Comparison of ENCODE assay signal across 26 cellular contexts in the genomic region with DNA sequence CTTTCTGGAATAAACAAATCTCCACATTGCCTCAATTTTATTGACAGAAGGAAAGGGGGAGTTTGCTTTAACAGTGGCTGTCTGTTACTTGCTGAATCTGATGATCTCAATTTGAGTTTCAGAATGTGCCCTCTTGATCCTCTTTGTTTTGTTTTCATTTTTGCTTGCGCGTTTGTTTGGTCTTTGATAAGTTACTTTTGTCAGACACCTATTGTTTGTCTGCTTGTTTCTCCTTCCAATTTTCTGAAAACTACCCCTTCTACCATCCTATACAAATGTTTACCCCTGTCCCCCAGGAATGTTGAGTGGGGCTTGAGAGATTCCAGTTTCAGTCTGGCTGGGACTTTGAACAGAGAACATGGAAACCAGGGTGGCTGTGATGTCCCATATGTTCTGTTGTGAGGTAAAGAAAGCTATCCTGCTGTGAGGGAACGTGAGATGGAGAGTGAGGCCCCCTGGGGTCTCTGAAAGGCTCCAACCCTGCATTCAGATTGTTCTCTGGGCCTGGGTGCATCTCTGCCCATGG. TPM values are rescaled to one million over a fixed set of nuclear protein-coding genes. Genes with fewer than 3 reads are reported as not detected.
DNase-seq lines count a peak whose midpoint lies in the region; ATAC-seq and TF ChIP-seq lines count a peak whose summit lies in the region.
"Had no signal": no experiment of that assay in that cellular context is flagged by ENCODE, and none has a peak within 500 bp of the region (broad histone marks: within the 10 kb centered on the region; RNA-seq: fewer than 3 reads in every experiment).

No MANE protein-coding gene starts in this region.

- H3K4me2 ChIP-seq in GM23338 (no peak overlapping the region), mesenchymal stem cell (ENCODE audit: low read length, poor library complexity, severe bottlenecking) (no peak overlapping the region)

- no peak overlapping the region for H3K9ac ChIP-seq in mesenchymal stem cell (ENCODE audit: low read length)

- peaks cover 6% of the 10 kb centered on the region for H3K9me2 ChIP-seq in GM23338 (ENCODE audit: insufficient read depth)

- peak overlapping the region; percentile 31 for H4K8ac ChIP-seq in mesenchymal stem cell (ENCODE audit: low read length)

- no peak for TF ChIP-seq CTCF in GM23338 (conservative IDR thresholded peaks at IDR 0.05; ENCODE audit: low read depth in 2 of 2)
- no peak for TF ChIP-seq CTCF in GM13976 (IDR thresholded peaks at IDR 0.05; ENCODE audit: borderline replicate concordance, control extremely low read depth, extremely low read depth, insufficient read depth, missing control alignments)

- in situ Hi-C loops in GM13976 (cut with MboI; ENCODE audit: low sequenced_read_pairs, unreplicated experiment), result no loop called here

- no peak overlapping the region for H4K91ac ChIP-seq in mesenchymal stem cell (ENCODE audit: low read length)

- no peaks in the 10 kb centered on the region for H3K36me3 Mint-ChIP-seq in CD4-positive, CD25-positive, alpha-beta regulatory T cell
- H3K36me3 Mint-ChIP-seq in GM23338 (ENCODE audit: low read depth), result no peaks in the 10 kb centered on the region
- H3K36me3 Mint-ChIP-seq in activated naive CD8-positive, alpha-beta T cell treated with anti-CD3 and anti-CD28 coated beads, Interleukin-2, amount 50 U/mL, for 24 hours (ENCODE audit: low read depth), result no peaks in the 10 kb centered on the region

- no peak for ATAC-seq in CD4-positive, CD25-positive, alpha-beta regulatory T cell (ENCODE audit: low read depth in 2 of 2)
- ATAC-seq in GM23338, result no peak
- ATAC-seq in activated naive CD8-positive, alpha-beta T cell treated with anti-CD3 and anti-CD28 coated beads, Interleukin-2, amount 50 U/mL, for 24 hours, result no peak
- no peak for ATAC-seq in HG03442 (IDR thresholded peaks at IDR 0.05; ENCODE audit: unreplicated experiment)
- ATAC-seq: left colon; naive thymus-derived CD4-positive, alpha-beta T cell had no signal

- H3K27me3 Mint-ChIP-seq in CD4-positive, CD25-positive, alpha-beta regulatory T cell, result peaks cover 17% of the 10 kb centered on the region
- H3K27me3 Mint-ChIP-seq in GM23338 (ENCODE audit: insufficient read depth, low read depth, poor library complexity), result no peaks in the 10 kb centered on the region
- no peaks in the 10 kb centered on the region for H3K27me3 Mint-ChIP-seq in activated naive CD8-positive, alpha-beta T cell treated with anti-CD3 and anti-CD28 coated beads, Interleukin-2, amount 50 U/mL, for 24 hours

- H3K27me3 ChIP-seq in CD4-positive, CD25-positive, alpha-beta regulatory T cell (ENCODE audit: control insufficient read depth, insufficient read depth, low read length), result peaks cover 2% of the 10 kb centered on the region
- H3K27me3 ChIP-seq in GM23338 (ENCODE audit: insufficient read depth) (no peaks in the 10 kb centered on the region), mesenchymal stem cell (ENCODE audit: control insufficient read depth in 1 of 2, insufficient read depth in 1 of 2, low read length in 2 of 2) (no peaks in the 10 kb centered on the region)
- H3K27me3 ChIP-seq: adrenal gland, brain microvascular endothelial cell had no signal

- H2BK15ac ChIP-seq in mesenchymal stem cell (ENCODE audit: low read depth, poor library complexity, severe bottlenecking), result no peak overlapping the region

- H3K9me3 ChIP-seq in CD4-positive, CD25-positive, alpha-beta regulatory T cell (ENCODE audit: control insufficient read depth in 2 of 2, low read length in 2 of 2), result no peaks in the 10 kb centered on the region
- no peaks in the 10 kb centered on the region for H3K9me3 ChIP-seq in mesenchymal stem cell (ENCODE audit: control insufficient read depth, low read length)
- H3K9me3 ChIP-seq: adrenal gland had no signal

- H3K4me3 ChIP-seq in CD4-positive, CD25-positive, alpha-beta regulatory T cell (ENCODE audit: low read depth, low read length), result no peak overlapping the region
- no peak overlapping the region for H3K4me3 ChIP-seq in GM23338
- H3K4me3 ChIP-seq in mesenchymal stem cell (ENCODE audit: insufficient read depth in 1 of 2, low read depth in 1 of 2, low read length in 2 of 2), result no peak overlapping the region
- H3K4me3 ChIP-seq: adrenal gland had no signal

- H3F3A ChIP-seq in GM23338 (replicated peaks; ENCODE audit: low read depth), result no peaks in the 10 kb centered on the region

- H3K27ac ChIP-seq in CD4-positive, CD25-positive, alpha-beta regulatory T cell (ENCODE audit: insufficient read depth, low read length, poor library complexity, severe bottlenecking), result no peak overlapping the region
- H3K27ac ChIP-seq in GM23338 (ENCODE audit: low read depth) (no peak overlapping the region), mesenchymal stem cell (ENCODE audit: low read length, poor library complexity, severe bottlenecking) (no peak overlapping the region)
- H3K27ac ChIP-seq: adrenal gland, brain microvascular endothelial cell, RWPE1 had no signal

- H3K18ac ChIP-seq in mesenchymal stem cell (ENCODE audit: low read depth in 1 of 2, low read length in 2 of 2), result peak overlapping the region in 1 of 2 experiments; percentile 59

- peaks cover 0 to 16% (median 10%) of the 10 kb centered on the region in 4 donors for H3K4me1 Mint-ChIP-seq in CD4-positive, CD25-positive, alpha-beta regulatory T cell
- peaks cover 4% of the 10 kb centered on the region; the same call in 2 of the 3 replicates for H3K4me1 Mint-ChIP-seq in GM23338
- H3K4me1 Mint-ChIP-seq in activated naive CD8-positive, alpha-beta T cell treated with anti-CD3 and anti-CD28 coated beads, Interleukin-2, amount 50 U/mL, for 24 hours, result peaks cover 74% of the 10 kb centered on the region

- peaks cover 0 to 6% (median 5%) of the 10 kb centered on the region in 7 donors for H3K9me3 Mint-ChIP-seq in CD4-positive, CD25-positive, alpha-beta regulatory T cell
- H3K9me3 Mint-ChIP-seq in GM23338, result no peaks in the 10 kb centered on the region
- H3K9me3 Mint-ChIP-seq in activated naive CD8-positive, alpha-beta T cell treated with anti-CD3 and anti-CD28 coated beads, Interleukin-2, amount 50 U/mL, for 24 hours, result peaks cover 3% of the 10 kb centered on the region
- H3K9me3 Mint-ChIP-seq: T-helper 1 cell treated with Interleukin-12 subunit alpha and Interleukin-12 subunit beta and Interleukin-4 antibody, amounts not matched to agents 30 μg/mL and 1 μg/mL, for 36 hours had no signal

- H2AFZ ChIP-seq in GM23338 (no peak overlapping the region), mesenchymal stem cell (ENCODE audit: low read depth, low read length) (no peak overlapping the region)

- WGBS in mesenchymal stem cell, result 43% methylated on average over 1 of the region's 3 CpGs

- no peaks in the 10 kb centered on the region for H3K4me1 ChIP-seq in CD4-positive, CD25-positive, alpha-beta regulatory T cell (ENCODE audit: control insufficient read depth, insufficient read depth, low read length, poor library complexity, severe bottlenecking)
- no peaks in the 10 kb centered on the region for H3K4me1 ChIP-seq in GM23338 (ENCODE audit: insufficient read depth)
- no peaks in the 10 kb centered on the region for H3K4me1 ChIP-seq in mesenchymal stem cell (ENCODE audit: control insufficient read depth, insufficient read depth, low read depth, low read length)
- H3K4me1 ChIP-seq: adrenal gland had no signal

- H4K20me1 ChIP-seq in GM23338 (replicated peaks; ENCODE audit: insufficient read depth), result no peaks in the 10 kb centered on the region

- no peak overlapping the region for H3K23ac ChIP-seq in mesenchymal stem cell (ENCODE audit: low read length in 2 of 2)

- DNase-seq in CD4-positive, CD25-positive, alpha-beta regulatory T cell, result no peak
- DNase-seq in GM23338 (ENCODE audit: low spot score) (peak; percentile 4), mesenchymal stem cell (no peak), GM13976 (ENCODE audit: low spot score) (no peak), NCI-H748 treated with DMSO at 0.1 percent for 48 hours (lab: John Stamatoyannopoulos, UW) (no peak)
- no peak for DNase-seq in activated naive CD8-positive, alpha-beta T cell treated with anti-CD3 and anti-CD28 coated beads, Interleukin-2, amount 50 U/mL, for 24 hours
- DNase-seq: activated CD4-positive, alpha-beta T cell treated with anti-CD3 and anti-CD28 coated beads for 4 hours; activated effector memory CD4-positive, alpha-beta T cell treated with Interleukin-2 at 50 U/mL for 16 hours; adrenal gland; brain microvascular endothelial cell; DMS53; effector CD4-positive, alpha-beta T cell; erythroblast; GDM1; head of caudate nucleus; left colon; naive thymus-derived CD4-positive, alpha-beta T cell; NCI-H1105; NCI-H2081; NCI-H226; NCI-H774 had no signal

- H3K14ac ChIP-seq in mesenchymal stem cell (ENCODE audit: low read length in 2 of 2), result no peak overlapping the region

- no peaks in the 10 kb centered on the region for H3K36me3 ChIP-seq in CD4-positive, CD25-positive, alpha-beta regulatory T cell (ENCODE audit: control insufficient read depth, insufficient read depth, low read length)
- H3K36me3 ChIP-seq in GM23338 (ENCODE audit: insufficient read depth) (no peaks in the 10 kb centered on the region), mesenchymal stem cell (ENCODE audit: control insufficient read depth in 1 of 2, insufficient read depth in 2 of 2, low read depth in 1 of 2, low read length in 2 of 2) (no peaks in the 10 kb centered on the region)
- H3K36me3 ChIP-seq: adrenal gland, brain microvascular endothelial cell had no signal

- H3K79me1 ChIP-seq in mesenchymal stem cell (replicated peaks; ENCODE audit: low read length, poor library complexity, severe bottlenecking), result no peaks in the 10 kb centered on the region

- H3K79me2 ChIP-seq in GM23338 (replicated peaks; ENCODE audit: insufficient read depth), result no peaks in the 10 kb centered on the region

- no peak overlapping the region for H3K4ac ChIP-seq in mesenchymal stem cell (ENCODE audit: low read depth in 1 of 2, low read length in 2 of 2)

- H2AK5ac ChIP-seq in mesenchymal stem cell (ENCODE audit: low read length, severe bottlenecking), result no peak overlapping the region

- no peak overlapping the region for H3K4me3 Mint-ChIP-seq in CD4-positive, CD25-positive, alpha-beta regulatory T cell
- no peak overlapping the region for H3K4me3 Mint-ChIP-seq in GM23338
- H3K4me3 Mint-ChIP-seq in activated naive CD8-positive, alpha-beta T cell treated with anti-CD3 and anti-CD28 coated beads, Interleukin-2, amount 50 U/mL, for 24 hours, result peak overlapping the region; percentile 73
- H3K4me3 Mint-ChIP-seq: naive thymus-derived CD4-positive, alpha-beta T cell; T-helper 1 cell treated with Interleukin-12 subunit alpha and Interleukin-12 subunit beta and Interleukin-4 antibody, amounts not matched to agents 30 μg/mL and 1 μg/mL, for 36 hours had no signal

- H2BK120ac ChIP-seq in mesenchymal stem cell (ENCODE audit: low read depth, low read length), result no peak overlapping the region

- peak overlapping the region in 1 of 2 experiments; percentile 68 for H2BK12ac ChIP-seq in mesenchymal stem cell (ENCODE audit: low read length in 2 of 2)

- H3K27ac Mint-ChIP-seq in CD4-positive, CD25-positive, alpha-beta regulatory T cell, result peak overlapping the region in 2 of 3 donors; percentile 29 to 63
- peak overlapping the region; percentile 80; the same call in 1 of the 2 replicates for H3K27ac Mint-ChIP-seq in GM23338
- peak overlapping the region; percentile 94 for H3K27ac Mint-ChIP-seq in activated naive CD8-positive, alpha-beta T cell treated with anti-CD3 and anti-CD28 coated beads, Interleukin-2, amount 50 U/mL, for 24 hours
- H3K27ac Mint-ChIP-seq: naive thymus-derived CD4-positive, alpha-beta T cell; T-helper 1 cell treated with Interleukin-12 subunit alpha and Interleukin-12 subunit beta and Interleukin-4 antibody, amounts not matched to agents 30 μg/mL and 1 μg/mL, for 36 hours had no signal

- H2BK5ac ChIP-seq in mesenchymal stem cell (ENCODE audit: low read depth, low read length, poor library complexity, severe bottlenecking), result no peak overlapping the region

RNA-seq across cellular contexts. Expression of a gene that starts 11.8 kb away (rescaled TPM):
- total RNA-seq in CD4-positive, CD25-positive, alpha-beta regulatory T cell, result not detected
- under 1 TPM in 1 of 4 donors, not detected in 3; 0.83 TPM for polyA plus RNA-seq in CD4-positive, CD25-positive, alpha-beta regulatory T cell
- total RNA-seq in GM23338 (2014; rRNA removed; shearing (Covaris generic)), result not detected in 2 replicates
- not detected in 2 replicates for polyA plus RNA-seq in GM23338 (2016; fragmentation: Nextera tagmentation; extraction: Ambion mirVana)
- not detected for polyA plus RNA-seq in mesenchymal stem cell (2013, experiment 1 of 2)
- not detected for polyA plus RNA-seq in mesenchymal stem cell (2013, experiment 2 of 2)
- total RNA-seq: fibroblast of villous mesenchyme, osteoblast had no signal

RNA-seq across cellular contexts. Expression of a gene that starts 20.8 kb away (rescaled TPM):
- not detected for total RNA-seq in CD4-positive, CD25-positive, alpha-beta regulatory T cell
- polyA plus RNA-seq in CD4-positive, CD25-positive, alpha-beta regulatory T cell, result not detected
- not detected in 2 replicates for total RNA-seq in GM23338 (2014; rRNA removed; shearing (Covaris generic))
- polyA plus RNA-seq in GM23338 (2016; fragmentation: Nextera tagmentation; extraction: Ambion mirVana), result 0.24 and 0.89 TPM in 2 replicates
- not detected for polyA plus RNA-seq in mesenchymal stem cell (2013, experiment 1 of 2)
- not detected for polyA plus RNA-seq in mesenchymal stem cell (2013, experiment 2 of 2)
- total RNA-seq: fibroblast of villous mesenchyme, osteoblast had no signal
